ENCODE assay signal across 9 cellular contexts in genomic region chr4:166252487-166253402, GRCh38.
A peak's percentile ranks its signal among the peaks of the same experiment; 100 is the strongest.
DNase-seq lines count a peak whose midpoint lies in the region; ATAC-seq and TF ChIP-seq lines count a peak whose summit lies in the region.
"Had no signal": no experiment of that assay in that cellular context is flagged by ENCODE, and none has a peak within 500 bp of the region (broad histone marks: within the 10 kb centered on the region; RNA-seq: fewer than 3 reads in every experiment).

No MANE protein-coding gene starts in this region.

- H3K4me1 Mint-ChIP-seq in type B pancreatic cell (ENCODE audit: unreplicated experiment) (no peaks in the 10 kb centered on the region), mesothelial cell of epicardium (no peaks in the 10 kb centered on the region)
- H3K4me1 Mint-ChIP-seq in stimulated activated memory B cell treated with anti-CD40 and anti-IgM and Interleukin-4, amounts not matched to agents 10 μg/mL and 1 μg/mL and 100 μg/mL, for 72 hours: no peaks in the 10 kb centered on the region

- CTCF ChIA-PET in OCI-LY7 (lab: Charles Lee; ENCODE audit: unreplicated experiment): interaction anchor here (1.1 kb wide), 1 partner anchor 716 kb away, joined by 3 read pairs; no protein-coding TSS in a partner anchor

- H3K9me2 ChIP-seq in OCI-LY7 (ENCODE audit: insufficient read depth, low read length): no peaks in the 10 kb centered on the region

- WGBS in heart left ventricle, 4 donors: 66 to 70% (median 69%) methylated on average over 4 of the region's 4 CpGs

- H3K4me1 ChIP-seq in heart left ventricle (no peaks in the 10 kb centered on the region), OCI-LY7 (ENCODE audit: insufficient read depth, low read length, poor library complexity, severe bottlenecking) (no peaks in the 10 kb centered on the region)
- H3K4me1 ChIP-seq: left lung had no signal

- no peaks in the 10 kb centered on the region for H3K79me2 ChIP-seq in OCI-LY7 (ENCODE audit: insufficient read depth, low read depth, low read length)

- H3K4me3 Mint-ChIP-seq in type B pancreatic cell (no peak overlapping the region), mesothelial cell of epicardium (no peak overlapping the region)
- no peak overlapping the region for H3K4me3 Mint-ChIP-seq in stimulated activated memory B cell treated with anti-CD40 and anti-IgM and Interleukin-4, amounts not matched to agents 10 μg/mL and 1 μg/mL and 100 μg/mL, for 72 hours

- H3K36me3 Mint-ChIP-seq in type B pancreatic cell (no peaks in the 10 kb centered on the region), mesothelial cell of epicardium (no peaks in the 10 kb centered on the region)
- no peaks in the 10 kb centered on the region for H3K36me3 Mint-ChIP-seq in stimulated activated memory B cell treated with anti-CD40 and anti-IgM and Interleukin-4, amounts not matched to agents 10 μg/mL and 1 μg/mL and 100 μg/mL, for 72 hours

- no TSS peak for BruUV-seq in OCI-LY7 (replicated peaks; lab: Mats Ljungman, UMichigan)

- H3K4me3 ChIP-seq in heart left ventricle (no peak overlapping the region), OCI-LY7 (ENCODE audit: low read depth, low read length, poor library complexity, severe bottlenecking) (no peak overlapping the region), fibroblast of the aortic adventitia (ENCODE audit: low read depth, low read length) (no peak overlapping the region)
- H3K4me3 ChIP-seq: left lung had no signal

- intact Hi-C loops in heart left ventricle (cut with DNase I): loop anchor here in 5 of 10 donors (2.0 to 10.0 kb wide), 5 partner anchors 85 to 760 kb away; no protein-coding TSS in a partner anchor
- intact Hi-C loops in left ventricle myocardium superior (cut with micrococcal nuclease): loop anchor here (10.0 kb wide), 1 partner anchor 718 kb away; no protein-coding TSS in a partner anchor
- intact Hi-C loops in OCI-LY7 (cut with micrococcal nuclease; ENCODE audit: unreplicated experiment): loop anchor here (1.0 to 2.0 kb wide), 2 partner anchors 87 to 716 kb away; no protein-coding TSS in a partner anchor

- H2AFZ ChIP-seq in OCI-LY7 (ENCODE audit: low read length): no peak overlapping the region

- no peak for DNase-seq in heart left ventricle
- DNase-seq in left ventricle myocardium superior: no peak
- DNase-seq in OCI-LY7 (ENCODE audit: low spot score): peak; percentile 28
- peak; percentile 27 for DNase-seq in fibroblast of the aortic adventitia (ENCODE audit: low read depth)
- no peak for DNase-seq in type B pancreatic cell (ENCODE audit: extremely low spot score, unreplicated experiment)
- no peak for DNase-seq in mesothelial cell of epicardium (ENCODE audit: low spot score in 2 of 2, unreplicated experiment in 2 of 2)
- DNase-seq in activated T-cell treated with anti-CD3 and anti-CD28 coated beads, Interleukin-2, amount 50 U/mL, for 1 hour: no peak
- DNase-seq: left lung had no signal

- H3K27ac ChIP-seq in heart left ventricle: no peak overlapping the region
- H3K27ac ChIP-seq in OCI-LY7 (ENCODE audit: low read depth, low read length, poor library complexity, severe bottlenecking): no peak overlapping the region
- H3K27ac ChIP-seq: left lung had no signal

- no peaks in the 10 kb centered on the region for H4K20me1 ChIP-seq in OCI-LY7 (ENCODE audit: insufficient read depth, low read length)

- no peak for TF ChIP-seq POLR2A in heart left ventricle (IDR thresholded peaks at IDR 0.05)

- H3K27me3 Mint-ChIP-seq in type B pancreatic cell: no peaks in the 10 kb centered on the region
- peaks cover under 1% of the 10 kb centered on the region for H3K27me3 Mint-ChIP-seq in mesothelial cell of epicardium (ENCODE audit: low read depth)
- H3K27me3 Mint-ChIP-seq in stimulated activated memory B cell treated with anti-CD40 and anti-IgM and Interleukin-4, amounts not matched to agents 10 μg/mL and 1 μg/mL and 100 μg/mL, for 72 hours: no peaks in the 10 kb centered on the region

- TF ChIP-seq CTCF in heart left ventricle (IDR thresholded peaks at IDR 0.05) (peak in 11 of 12 donors; percentile 20 to 54 (median 29)), OCI-LY7 (conservative IDR thresholded peaks at IDR 0.05; ENCODE audit: low read length) (peak; percentile 77), fibroblast of the aortic adventitia (IDR thresholded peaks at IDR 0.05; ENCODE audit: insufficient read depth, low read length) (peak; percentile 55), type B pancreatic cell (conservative IDR thresholded peaks at IDR 0.05) (peak; percentile 68), mesothelial cell of epicardium (IDR thresholded peaks at IDR 0.05; ENCODE audit: unreplicated experiment) (no peak)

- H3K9me3 ChIP-seq in heart left ventricle (no peaks in the 10 kb centered on the region), OCI-LY7 (ENCODE audit: low read length) (no peaks in the 10 kb centered on the region)
- H3K9me3 ChIP-seq: left lung had no signal

- no peaks in the 10 kb centered on the region for H3K36me3 ChIP-seq in heart left ventricle
- no peaks in the 10 kb centered on the region for H3K36me3 ChIP-seq in OCI-LY7 (ENCODE audit: insufficient read depth, low read length)
- H3K36me3 ChIP-seq: left lung had no signal

- H3K27ac Mint-ChIP-seq in type B pancreatic cell: no peak overlapping the region
- no peak overlapping the region for H3K27ac Mint-ChIP-seq in mesothelial cell of epicardium
- H3K27ac Mint-ChIP-seq in stimulated activated memory B cell treated with anti-CD40 and anti-IgM and Interleukin-4, amounts not matched to agents 10 μg/mL and 1 μg/mL and 100 μg/mL, for 72 hours: no peak overlapping the region

- no peaks in the 10 kb centered on the region for H3K27me3 ChIP-seq in heart left ventricle
- H3K27me3 ChIP-seq: left lung had no signal

- POLR2A ChIA-PET in OCI-LY7 (lab: Charles Lee): no interaction called here

- no peaks in the 10 kb centered on the region for H3K9me3 Mint-ChIP-seq in type B pancreatic cell
- no peaks in the 10 kb centered on the region for H3K9me3 Mint-ChIP-seq in mesothelial cell of epicardium
- H3K9me3 Mint-ChIP-seq in stimulated activated memory B cell treated with anti-CD40 and anti-IgM and Interleukin-4, amounts not matched to agents 10 μg/mL and 1 μg/mL and 100 μg/mL, for 72 hours: no peaks in the 10 kb centered on the region

- no peak overlapping the region for H3K4me2 ChIP-seq in OCI-LY7 (ENCODE audit: low read length)

- ATAC-seq in heart left ventricle: no peak
- ATAC-seq in left ventricle myocardium superior: no peak
- no peak for ATAC-seq in stimulated activated memory B cell treated with anti-CD40 and anti-IgM and Interleukin-4, amounts not matched to agents 10 μg/mL and 1 μg/mL and 100 μg/mL, for 72 hours
- ATAC-seq: left lung had no signal

Comparison
In these comparisons a context has a peak if more than half of its experiments do, and no peak if none do; other contexts are left out.
1. DNase-seq: peak in OCI-LY7 (single experiment) and fibroblast of the aortic adventitia (single experiment); none in heart left ventricle (0 of 5), left ventricle myocardium superior (single experiment), type B pancreatic cell (single experiment), mesothelial cell of epicardium (0 of 2) and activated T-cell treated with anti-CD3 and anti-CD28 coated beads, Interleukin-2, amount 50 U/mL, for 1 hour (single experiment).